In the genomic region with DNA sequence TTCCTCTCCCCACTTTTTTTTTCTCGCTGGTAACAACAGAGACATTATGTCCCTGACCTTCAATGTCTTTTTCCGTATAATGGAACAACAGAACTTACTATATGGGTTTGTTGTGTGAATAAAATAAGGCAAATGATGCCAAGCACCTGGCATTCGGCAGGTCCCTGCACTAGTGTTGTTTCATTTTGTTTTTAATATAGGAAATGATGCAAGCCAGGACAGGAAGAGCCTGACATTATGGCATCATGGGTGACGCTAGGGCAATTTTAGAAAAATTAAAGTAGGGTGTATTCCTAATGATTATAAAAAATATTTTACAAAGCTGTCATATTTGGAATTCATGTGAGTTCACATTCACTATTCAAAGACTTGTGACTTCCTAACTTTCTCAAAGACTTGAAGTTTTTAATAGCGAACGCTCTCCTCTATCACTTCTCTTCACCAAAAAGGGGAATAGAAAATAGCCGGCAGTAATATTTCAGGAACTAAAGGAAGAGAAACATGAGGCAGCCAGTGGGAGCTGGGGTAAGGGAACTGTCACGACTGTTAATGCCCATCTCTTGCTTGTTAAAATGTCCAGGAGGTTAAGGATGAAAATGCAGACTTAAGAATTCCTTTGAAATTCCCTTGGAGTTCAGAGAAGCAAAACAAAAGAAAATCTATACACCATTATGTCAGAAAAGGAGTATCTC, we compare ENCODE assay signal across 10 cellular contexts.
DNase-seq lines count a peak whose midpoint lies in the region; ATAC-seq and TF ChIP-seq lines count a peak whose summit lies in the region.
"Had no signal": no experiment of that assay in that cellular context is flagged by ENCODE, and none has a peak within 500 bp of the region (broad histone marks: within the 10 kb centered on the region; RNA-seq: fewer than 3 reads in every experiment).

No MANE protein-coding gene starts in this region.

- no peaks in the 10 kb centered on the region for H3K27me3 ChIP-seq in Peyer's patch

- H3K36me3 ChIP-seq in Peyer's patch = peaks cover 0 to 7% (median 0%) of the 10 kb centered on the region in 3 donors

- no peaks in the 10 kb centered on the region for H3K9me3 Mint-ChIP-seq in activated CD8-positive, alpha-beta memory T cell treated with anti-CD3 and anti-CD28 coated beads, Interleukin-2, amount 10 ng/mL, durations not matched to agents 7 days and 5 days (ENCODE audit: low read depth)
- no peaks in the 10 kb centered on the region for H3K9me3 Mint-ChIP-seq in stimulated activated effector memory CD8-positive, alpha-beta T cell treated with anti-CD3 and anti-CD28 coated beads, Interleukin-12 subunit alpha, Interleukin-12 subunit beta, amount 100 ng/mL, for 72 hours

- no peak for DNase-seq in activated CD8-positive, alpha-beta memory T cell treated with anti-CD3 and anti-CD28 coated beads, Interleukin-2, amount 10 ng/mL, durations not matched to agents 7 days and 5 days
- no peak for DNase-seq in activated CD8-positive, alpha-beta memory T cell treated with anti-CD3 and anti-CD28 coated beads, Interleukin-2, amount 50 U/mL, for 4 hours
- DNase-seq in Peyer's patch (no peak), globus pallidus (ENCODE audit: low spot score) (peak; percentile 46)
- no peak for DNase-seq in stimulated activated effector memory CD8-positive, alpha-beta T cell treated with anti-CD3 and anti-CD28 coated beads, Interleukin-12 subunit alpha, Interleukin-12 subunit beta, amount 100 ng/mL, for 72 hours (ENCODE audit: low spot score in 2 of 2)
- DNase-seq: head of caudate nucleus, NCI-H1436 had no signal

- H3K4me3 ChIP-seq in Peyer's patch = no peak overlapping the region

- H3K9me3 ChIP-seq in Peyer's patch = no peaks in the 10 kb centered on the region

- H3K27ac Mint-ChIP-seq in activated CD8-positive, alpha-beta memory T cell treated with anti-CD3 and anti-CD28 coated beads, Interleukin-2, amount 10 ng/mL, durations not matched to agents 7 days and 5 days = peak overlapping the region; percentile 87
- H3K27ac Mint-ChIP-seq in stimulated activated effector memory CD8-positive, alpha-beta T cell treated with anti-CD3 and anti-CD28 coated beads, Interleukin-12 subunit alpha, Interleukin-12 subunit beta, amount 100 ng/mL, for 72 hours = peak overlapping the region; percentile 95

- CTCF ChIA-PET in activated CD8-positive, alpha-beta memory T cell treated with anti-CD3 and anti-CD28 coated beads, Interleukin-2, amount 10 ng/mL, durations not matched to agents 7 days and 5 days (lab: Charles Lee) = interaction anchor here (0.9 to 1.6 kb wide), 4 partner anchors 18 to 108 kb away, joined by 3 to 6 read pairs (median 3); partner anchors contain the start of gene DPP4

- peaks cover 67% of the 10 kb centered on the region for H3K4me1 Mint-ChIP-seq in activated CD8-positive, alpha-beta memory T cell treated with anti-CD3 and anti-CD28 coated beads, Interleukin-2, amount 10 ng/mL, durations not matched to agents 7 days and 5 days
- peaks cover 52% of the 10 kb centered on the region for H3K4me1 Mint-ChIP-seq in stimulated activated effector memory CD8-positive, alpha-beta T cell treated with anti-CD3 and anti-CD28 coated beads, Interleukin-12 subunit alpha, Interleukin-12 subunit beta, amount 100 ng/mL, for 72 hours

- peak overlapping the region; percentile 0 to 39 (median 28) for H3K27ac ChIP-seq in Peyer's patch

- no peak for ATAC-seq in activated CD8-positive, alpha-beta memory T cell treated with anti-CD3 and anti-CD28 coated beads, Interleukin-2, amount 10 ng/mL, durations not matched to agents 7 days and 5 days
- ATAC-seq in stimulated activated effector memory CD8-positive, alpha-beta T cell treated with anti-CD3 and anti-CD28 coated beads, Interleukin-12 subunit alpha, Interleukin-12 subunit beta, amount 100 ng/mL, for 72 hours = no peak
- ATAC-seq in GM21576 (IDR thresholded peaks at IDR 0.05; ENCODE audit: unreplicated experiment) (no peak), GM18870 (IDR thresholded peaks at IDR 0.05; ENCODE audit: unreplicated experiment) (no peak), HG03025 (IDR thresholded peaks at IDR 0.05; ENCODE audit: low FRiP score, unreplicated experiment) (no peak)

- H3K4me3 Mint-ChIP-seq in activated CD8-positive, alpha-beta memory T cell treated with anti-CD3 and anti-CD28 coated beads, Interleukin-2, amount 10 ng/mL, durations not matched to agents 7 days and 5 days = peak overlapping the region; percentile 49
- H3K4me3 Mint-ChIP-seq in stimulated activated effector memory CD8-positive, alpha-beta T cell treated with anti-CD3 and anti-CD28 coated beads, Interleukin-12 subunit alpha, Interleukin-12 subunit beta, amount 100 ng/mL, for 72 hours = peak overlapping the region; percentile 16

- no peak for TF ChIP-seq POLR2A in Peyer's patch (IDR thresholded peaks at IDR 0.05)

- peaks cover 79% of the 10 kb centered on the region for H3K36me3 Mint-ChIP-seq in activated CD8-positive, alpha-beta memory T cell treated with anti-CD3 and anti-CD28 coated beads, Interleukin-2, amount 10 ng/mL, durations not matched to agents 7 days and 5 days
- peaks cover 92% of the 10 kb centered on the region for H3K36me3 Mint-ChIP-seq in stimulated activated effector memory CD8-positive, alpha-beta T cell treated with anti-CD3 and anti-CD28 coated beads, Interleukin-12 subunit alpha, Interleukin-12 subunit beta, amount 100 ng/mL, for 72 hours

- H3K4me1 ChIP-seq in Peyer's patch = peaks cover 0 to 14% (median 0%) of the 10 kb centered on the region in 4 donors

- no peak for TF ChIP-seq CTCF in Peyer's patch (IDR thresholded peaks at IDR 0.05)

- no peaks in the 10 kb centered on the region for H3K27me3 Mint-ChIP-seq in activated CD8-positive, alpha-beta memory T cell treated with anti-CD3 and anti-CD28 coated beads, Interleukin-2, amount 10 ng/mL, durations not matched to agents 7 days and 5 days
